ENCODE assay signal across 2 cellular contexts in genomic region chr18:58784601-58785137, GRCh38.
TF ChIP-seq lines count a peak whose summit lies in the region.

No MANE protein-coding gene starts in this region.

TF ChIP-seq in SK-N-SH, 30 proteins besides CTCF, POLR2A, EP300 and RAD21 (continued from another document):
- TF ChIP-seq, protein P1, sequence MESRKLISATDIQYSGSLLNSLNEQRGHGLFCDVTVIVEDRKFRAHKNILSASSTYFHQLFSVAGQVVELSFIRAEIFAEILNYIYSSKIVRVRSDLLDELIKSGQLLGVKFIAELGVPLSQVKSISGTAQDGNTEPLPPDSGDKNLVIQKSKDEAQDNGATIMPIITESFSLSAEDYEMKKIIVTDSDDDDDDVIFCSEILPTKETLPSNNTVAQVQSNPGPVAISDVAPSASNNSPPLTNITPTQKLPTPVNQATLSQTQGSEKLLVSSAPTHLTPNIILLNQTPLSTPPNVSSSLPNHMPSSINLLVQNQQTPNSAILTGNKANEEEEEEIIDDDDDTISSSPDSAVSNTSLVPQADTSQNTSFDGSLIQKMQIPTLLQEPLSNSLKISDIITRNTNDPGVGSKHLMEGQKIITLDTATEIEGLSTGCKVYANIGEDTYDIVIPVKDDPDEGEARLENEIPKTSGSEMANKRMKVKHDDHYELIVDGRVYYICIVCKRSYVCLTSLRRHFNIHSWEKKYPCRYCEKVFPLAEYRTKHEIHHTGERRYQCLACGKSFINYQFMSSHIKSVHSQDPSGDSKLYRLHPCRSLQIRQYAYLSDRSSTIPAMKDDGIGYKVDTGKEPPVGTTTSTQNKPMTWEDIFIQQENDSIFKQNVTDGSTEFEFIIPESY (IDR thresholded peaks at IDR 0.05; ENCODE audit: borderline replicate concordance, low read depth): no peak
- TF ChIP-seq SIN3A (IDR thresholded peaks at IDR 0.05; ENCODE audit: borderline replicate concordance, low read depth, low read length) (no peak), TEAD4 (IDR thresholded peaks at IDR 0.05; ENCODE audit: borderline replicate concordance, insufficient read depth) (no peak), MXI1 (IDR thresholded peaks at IDR 0.05; ENCODE audit: low read depth, low read length) (no peak), RXRA (IDR thresholded peaks at IDR 0.05; ENCODE audit: borderline replicate concordance, low read depth) (no peak), FOSL2 (IDR thresholded peaks at IDR 0.05; ENCODE audit: borderline replicate concordance, low read depth) (no peak), RFX5 (IDR thresholded peaks at IDR 0.05; ENCODE audit: low read length) (no peak), TAF1 (IDR thresholded peaks at IDR 0.05; ENCODE audit: borderline replicate concordance, low read depth, low read length) (no peak)
- TF ChIP-seq, protein P2, sequence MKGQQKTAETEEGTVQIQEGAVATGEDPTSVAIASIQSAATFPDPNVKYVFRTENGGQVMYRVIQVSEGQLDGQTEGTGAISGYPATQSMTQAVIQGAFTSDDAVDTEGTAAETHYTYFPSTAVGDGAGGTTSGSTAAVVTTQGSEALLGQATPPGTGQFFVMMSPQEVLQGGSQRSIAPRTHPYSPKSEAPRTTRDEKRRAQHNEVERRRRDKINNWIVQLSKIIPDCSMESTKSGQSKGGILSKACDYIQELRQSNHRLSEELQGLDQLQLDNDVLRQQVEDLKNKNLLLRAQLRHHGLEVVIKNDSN (IDR thresholded peaks at IDR 0.05; ENCODE audit: borderline replicate concordance, low read depth): no peak
- TF ChIP-seq, protein P3, sequence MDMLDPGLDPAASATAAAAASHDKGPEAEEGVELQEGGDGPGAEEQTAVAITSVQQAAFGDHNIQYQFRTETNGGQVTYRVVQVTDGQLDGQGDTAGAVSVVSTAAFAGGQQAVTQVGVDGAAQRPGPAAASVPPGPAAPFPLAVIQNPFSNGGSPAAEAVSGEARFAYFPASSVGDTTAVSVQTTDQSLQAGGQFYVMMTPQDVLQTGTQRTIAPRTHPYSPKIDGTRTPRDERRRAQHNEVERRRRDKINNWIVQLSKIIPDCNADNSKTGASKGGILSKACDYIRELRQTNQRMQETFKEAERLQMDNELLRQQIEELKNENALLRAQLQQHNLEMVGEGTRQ (IDR thresholded peaks at IDR 0.05; ENCODE audit: borderline replicate concordance, low read depth, low read length): no peak

TF ChIP-seq in SK-N-SH treated with all-trans-retinoic acid at 6 μM for 48 hours, 23 proteins besides CTCF, POLR2A, EP300 and RAD21 (continued from another document):
- TF ChIP-seq PATZ1 (CRISPR knock-in tag; IDR thresholded peaks at IDR 0.05; ENCODE audit: borderline replicate concordance) (no peak), RARB (CRISPR knock-in tag; IDR thresholded peaks at IDR 0.05) (no peak)
